In the genomic region with DNA sequence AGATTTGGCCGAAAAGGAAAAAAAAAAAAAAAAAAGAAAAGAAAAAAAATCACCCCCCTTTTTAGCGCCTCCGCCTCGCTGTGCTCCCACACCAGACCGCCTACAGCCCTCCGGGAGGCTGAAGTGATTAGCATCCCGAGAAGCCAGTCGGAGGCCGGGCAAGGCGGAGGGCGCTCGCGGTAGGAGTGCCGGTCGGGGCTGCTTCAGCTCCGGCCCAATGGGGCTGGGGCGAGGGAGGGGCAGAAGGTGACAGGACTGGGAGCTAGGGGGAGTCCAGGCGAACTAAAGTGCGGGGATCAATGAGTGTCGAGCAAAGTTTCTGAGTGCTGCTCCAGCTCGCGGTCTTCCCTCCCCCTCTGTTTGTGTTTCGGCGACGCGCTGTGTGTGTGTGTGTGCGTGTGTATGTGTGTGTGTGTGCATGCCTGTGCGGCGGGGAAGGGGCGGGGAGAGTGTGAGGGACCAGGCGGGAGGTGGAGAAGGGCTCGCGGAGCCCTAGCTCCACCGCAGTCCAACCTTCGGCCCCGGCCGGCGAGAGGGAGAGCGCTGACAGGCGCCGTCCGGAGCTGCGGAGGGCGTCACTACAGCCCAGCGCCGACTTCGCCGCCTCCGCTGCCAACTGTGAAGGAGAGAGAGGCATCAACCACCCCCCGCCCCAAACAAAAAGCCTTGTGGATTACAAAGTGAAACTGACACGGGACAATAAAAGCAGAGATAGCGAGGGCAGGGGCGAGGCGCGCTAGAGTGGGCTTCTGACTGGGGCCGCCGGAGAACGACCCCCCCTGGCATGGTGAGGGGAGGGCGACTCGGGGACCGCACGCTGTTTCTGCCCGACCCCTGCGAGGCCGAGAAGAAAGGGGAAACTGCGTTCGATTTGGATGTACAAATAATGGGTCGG, we compare ENCODE assay signal across 8 cellular contexts. TPM values are rescaled to one million over a fixed set of nuclear protein-coding genes. Genes with fewer than 3 reads are reported as not detected.
DNase-seq lines count a peak whose midpoint lies in the region; FAIRE-seq and TF ChIP-seq lines count a peak whose summit lies in the region.

A gene with protein sequence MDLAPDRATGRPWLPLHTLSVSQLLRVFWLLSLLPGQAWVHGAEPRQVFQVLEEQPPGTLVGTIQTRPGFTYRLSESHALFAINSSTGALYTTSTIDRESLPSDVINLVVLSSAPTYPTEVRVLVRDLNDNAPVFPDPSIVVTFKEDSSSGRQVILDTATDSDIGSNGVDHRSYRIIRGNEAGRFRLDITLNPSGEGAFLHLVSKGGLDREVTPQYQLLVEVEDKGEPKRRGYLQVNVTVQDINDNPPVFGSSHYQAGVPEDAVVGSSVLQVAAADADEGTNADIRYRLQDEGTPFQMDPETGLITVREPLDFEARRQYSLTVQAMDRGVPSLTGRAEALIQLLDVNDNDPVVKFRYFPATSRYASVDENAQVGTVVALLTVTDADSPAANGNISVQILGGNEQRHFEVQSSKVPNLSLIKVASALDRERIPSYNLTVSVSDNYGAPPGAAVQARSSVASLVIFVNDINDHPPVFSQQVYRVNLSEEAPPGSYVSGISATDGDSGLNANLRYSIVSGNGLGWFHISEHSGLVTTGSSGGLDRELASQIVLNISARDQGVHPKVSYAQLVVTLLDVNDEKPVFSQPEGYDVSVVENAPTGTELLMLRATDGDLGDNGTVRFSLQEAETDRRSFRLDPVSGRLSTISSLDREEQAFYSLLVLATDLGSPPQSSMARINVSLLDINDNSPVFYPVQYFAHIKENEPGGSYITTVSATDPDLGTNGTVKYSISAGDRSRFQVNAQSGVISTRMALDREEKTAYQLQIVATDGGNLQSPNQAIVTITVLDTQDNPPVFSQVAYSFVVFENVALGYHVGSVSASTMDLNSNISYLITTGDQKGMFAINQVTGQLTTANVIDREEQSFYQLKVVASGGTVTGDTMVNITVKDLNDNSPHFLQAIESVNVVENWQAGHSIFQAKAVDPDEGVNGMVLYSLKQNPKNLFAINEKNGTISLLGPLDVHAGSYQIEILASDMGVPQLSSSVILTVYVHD (N-terminal part only) (plus strand): TSS at position 280 of the 895 bp plus-strand sequence. CDS start 1,457 bp downstream, outside the sequence.

- POLR2A ChIA-PET in SK-N-SH (lab: Yijun Ruan, JAX), result no interaction called here

- H3K27me3 ChIP-seq in MG63, result no peaks in the 10 kb centered on the region; the same call in 1 of the 2 replicates
- no peaks in the 10 kb centered on the region for H3K27me3 ChIP-seq in SK-N-SH (ENCODE audit: insufficient read depth)
- H3K27me3 ChIP-seq in bronchial epithelial cell (ENCODE audit: control insufficient read depth, insufficient read depth, low read length), result no peaks in the 10 kb centered on the region
- peaks cover 31% of the 10 kb centered on the region for H3K27me3 ChIP-seq in iPS-15b (ENCODE audit: control insufficient read depth, insufficient read depth, low read length)

- peak within 1 kb of the TSS; percentile 91 for H3K4me2 ChIP-seq in SK-N-SH

- no peak for TF ChIP-seq CTCF in GM13977 (IDR thresholded peaks at IDR 0.05; ENCODE audit: extremely low read depth, insufficient read depth, missing control alignments)
- TF ChIP-seq CTCF in HFF-Myc (IDR thresholded peaks at IDR 0.05; ENCODE audit: low read depth, low read length, missing control alignments), result no peak
- no peak for TF ChIP-seq CTCF in SK-N-SH (IDR thresholded peaks at IDR 0.05)
- TF ChIP-seq CTCF in bronchial epithelial cell (IDR thresholded peaks at IDR 0.05; ENCODE audit: insufficient read depth, low read length, severe bottlenecking), result peak; percentile 10

- FAIRE-seq in bronchial epithelial cell (lab: Jason Lieb, UNC), result no peak

- H3K9me3 ChIP-seq in MG63 (no peaks in the 10 kb centered on the region), SK-N-SH (0 out of 2 replicates have a peak, but pooled peaks cover 6% of the 10 kb centered on the region), iPS-15b (ENCODE audit: control insufficient read depth, insufficient read depth, low read length) (no peaks in the 10 kb centered on the region)

- CTCF ChIA-PET in SK-N-SH (lab: Yijun Ruan, JAX), result interaction anchor here (0.7 to 2.6 kb wide), 14 partner anchors 8 to 1318 kb away, joined by 3 to 26 read pairs (median 5); no protein-coding TSS in a partner anchor

- peak within 1 kb of the TSS; percentile 93 for H2AFZ ChIP-seq in SK-N-SH (ENCODE audit: low read depth)

- H3K79me2 ChIP-seq in SK-N-SH (ENCODE audit: insufficient read depth), result peaks cover 43% of the 10 kb centered on the region

- peak in 1 of 2 experiments; percentile 45; a peak in 1 of 4 replicates for TF ChIP-seq EP300 in SK-N-SH (IDR thresholded peaks at IDR 0.05; ENCODE audit: borderline replicate concordance in 1 of 2, low read depth in 1 of 2, low read length in 1 of 2)

- 2% methylated on average over 49 of the region's 68 CpGs for WGBS in SK-N-SH (ENCODE audit: low lambda C conversion rate)

- no peaks in the 10 kb centered on the region for H3K9me2 ChIP-seq in SK-N-SH

- in situ Hi-C loops in GM13977 (cut with MboI; ENCODE audit: low pct_unique_long_range_greater_than_20kb, low sequenced_read_pairs, unreplicated experiment), result no loop called here

- H3K4me3 ChIP-seq in HFF-Myc (replicated peaks; ENCODE audit: low read depth, low read length), result peak within 1 kb of the TSS; percentile 94
- peak within 1 kb of the TSS; percentile 88 for H3K4me3 ChIP-seq in MG63
- H3K4me3 ChIP-seq in SK-N-SH (ENCODE audit: low read depth in 2 of 2, low read length in 1 of 2), result peak within 1 kb of the TSS; percentile 93 to 100
- peak within 1 kb of the TSS; percentile 88 for H3K4me3 ChIP-seq in bronchial epithelial cell (ENCODE audit: low read depth, low read length)
- H3K4me3 ChIP-seq in iPS-15b (ENCODE audit: low read depth, low read length), result peak within 1 kb of the TSS; percentile 88

- H3K9ac ChIP-seq in SK-N-SH (peak within 1 kb of the TSS; percentile 89), iPS-15b (ENCODE audit: low read depth, low read length) (peak within 1 kb of the TSS; percentile 18)

- peaks cover 5 to 28% of the 10 kb centered on the region in 2 experiments; a peak in 3 of 4 replicates for H3K4me1 ChIP-seq in SK-N-SH (ENCODE audit: control insufficient read depth in 1 of 2, insufficient read depth in 2 of 2, low read depth in 1 of 2, low read length in 1 of 2)
- peaks cover 7% of the 10 kb centered on the region for H3K4me1 ChIP-seq in iPS-15b (ENCODE audit: control insufficient read depth, insufficient read depth, low read length)

- H3F3A ChIP-seq in SK-N-SH (replicated peaks; ENCODE audit: insufficient read depth), result peaks cover 10% of the 10 kb centered on the region

- H3K27ac ChIP-seq in SK-N-SH (ENCODE audit: low read depth in 2 of 2, low read length in 1 of 2), result peak within 1 kb of the TSS; percentile 74 to 84

- DNase-seq in GM13977 (ENCODE audit: low spot score) (peak; percentile 79), HFF-Myc (ENCODE audit: extremely low read depth, low read depth) (peak; percentile 87), MG63 (peak; percentile 97), SK-N-SH (peak; percentile 89), bronchial epithelial cell (ENCODE audit: low read depth) (peak; percentile 86), renal cortical epithelial cell (ENCODE audit: low read depth) (peak; percentile 85), NK-92 (lab: John Stamatoyannopoulos, UW; ENCODE audit: unreplicated experiment) (no peak)

- peaks cover 22% of the 10 kb centered on the region for H3K36me3 ChIP-seq in MG63
- peaks cover 4 to 20% of the 10 kb centered on the region in 2 experiments for H3K36me3 ChIP-seq in SK-N-SH (replicated peaks in 1 of 2; ENCODE audit: control insufficient read depth in 1 of 2, insufficient read depth in 2 of 2, low read length in 1 of 2)
- H3K36me3 ChIP-seq in bronchial epithelial cell (ENCODE audit: control insufficient read depth, insufficient read depth, low read length), result no peaks in the 10 kb centered on the region
- no peaks in the 10 kb centered on the region for H3K36me3 ChIP-seq in iPS-15b (ENCODE audit: control insufficient read depth, insufficient read depth, low read length)

- no peak for TF ChIP-seq RAD21 in SK-N-SH (IDR thresholded peaks at IDR 0.05; ENCODE audit: low read length)

- peaks cover 6% of the 10 kb centered on the region; the same call in 1 of the 2 replicates for H4K20me1 ChIP-seq in SK-N-SH (ENCODE audit: insufficient read depth)

TF ChIP-seq in SK-N-SH, 30 proteins besides CTCF, POLR2A, EP300 and RAD21 (continues in another document):
- TF ChIP-seq TEAD4 (IDR thresholded peaks at IDR 0.05; ENCODE audit: borderline replicate concordance, insufficient read depth), result 0 out of 2 replicates have a peak, but pooled peaks have one; percentile 43
- no peak for TF ChIP-seq ELF1 (IDR thresholded peaks at IDR 0.05)
- TF ChIP-seq RFX5 (IDR thresholded peaks at IDR 0.05; ENCODE audit: low read length), result no peak; the same call in 1 of the 2 replicates
- TF ChIP-seq TAF1 (IDR thresholded peaks at IDR 0.05; ENCODE audit: borderline replicate concordance, low read depth, low read length), result peak; percentile 76; the same call in 1 of the 2 replicates
- TF ChIP-seq FOSL2 (IDR thresholded peaks at IDR 0.05; ENCODE audit: borderline replicate concordance, low read depth), result no peak
- TF ChIP-seq TCF12 (IDR thresholded peaks at IDR 0.05), result 0 out of 2 replicates have a peak, but pooled peaks have one; percentile 27
- TF ChIP-seq, protein P1, sequence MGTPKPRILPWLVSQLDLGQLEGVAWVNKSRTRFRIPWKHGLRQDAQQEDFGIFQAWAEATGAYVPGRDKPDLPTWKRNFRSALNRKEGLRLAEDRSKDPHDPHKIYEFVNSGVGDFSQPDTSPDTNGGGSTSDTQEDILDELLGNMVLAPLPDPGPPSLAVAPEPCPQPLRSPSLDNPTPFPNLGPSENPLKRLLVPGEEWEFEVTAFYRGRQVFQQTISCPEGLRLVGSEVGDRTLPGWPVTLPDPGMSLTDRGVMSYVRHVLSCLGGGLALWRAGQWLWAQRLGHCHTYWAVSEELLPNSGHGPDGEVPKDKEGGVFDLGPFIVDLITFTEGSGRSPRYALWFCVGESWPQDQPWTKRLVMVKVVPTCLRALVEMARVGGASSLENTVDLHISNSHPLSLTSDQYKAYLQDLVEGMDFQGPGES (IDR thresholded peaks at IDR 0.05; ENCODE audit: low read depth, low read length), result peak; percentile 36; the same call in 1 of the 2 replicates
- peak; percentile 70; the same call in 1 of the 2 replicates for TF ChIP-seq MXI1 (IDR thresholded peaks at IDR 0.05; ENCODE audit: low read depth, low read length)
- TF ChIP-seq EZH2phosphoT487 (IDR thresholded peaks at IDR 0.05; ENCODE audit: borderline replicate concordance, low read depth), result no peak
- TF ChIP-seq GABPA (IDR thresholded peaks at IDR 0.05; ENCODE audit: low read depth), result no peak
- peak; percentile 12; the same call in 1 of the 2 replicates for TF ChIP-seq NFIC (IDR thresholded peaks at IDR 0.05; ENCODE audit: borderline replicate concordance)

RNA-seq across cellular contexts. Expression of the gene that starts here (rescaled TPM):
- 4.1 and 5.6 TPM in 2 replicates for total RNA-seq in MG63 (2014; rRNA removed; shearing (Covaris generic); ENCODE audit: low replicate concordance)
- 6.6 and 8.7 TPM in 2 replicates for polyA plus RNA-seq in SK-N-SH (2012; rRNA removed)
- polyA plus RNA-seq in SK-N-SH (2012; cell fraction: cytosol; rRNA removed), result 7.7 and 8.7 TPM in 2 replicates
- polyA plus RNA-seq in SK-N-SH (2012; cell fraction: nucleus; rRNA removed), result 7.6 and 13.7 TPM in 2 replicates
- total RNA-seq in bronchial epithelial cell (2.0 and 2.1 TPM in 2 replicates), renal cortical epithelial cell (2.3 and 7.7 TPM in 2 replicates)
